Comparison of ENCODE assay signal across 8 cellular contexts in genomic region chr20:38446441-38447209, GRCh38. TPM values are rescaled to one million over a fixed set of nuclear protein-coding genes. Genes with fewer than 3 reads are reported as not detected.
DNase-seq lines count a peak whose midpoint lies in the region; ATAC-seq and TF ChIP-seq lines count a peak whose summit lies in the region.

No MANE protein-coding gene starts in this region.

- TF ChIP-seq POLR2A in spleen (IDR thresholded peaks at IDR 0.05), result peak; percentile 33 to 84 (median 70)

- TF ChIP-seq CTCF in AG09309 (IDR thresholded peaks at IDR 0.05; ENCODE audit: control insufficient read depth, insufficient read depth, low read depth, low read length, missing control alignments) (peak; percentile 95), spleen (IDR thresholded peaks at IDR 0.05 in 8 of 11, conservative IDR thresholded peaks at IDR 0.05 in 3 of 11) (peak; percentile 91 to 99 (median 97))

- peaks cover 12 to 33% (median 20%) of the 10 kb centered on the region in 6 donors for H3K4me1 ChIP-seq in spleen

- ATAC-seq in GM19023 (IDR thresholded peaks at IDR 0.05; ENCODE audit: unreplicated experiment) (peak; percentile 81), HG03280 (IDR thresholded peaks at IDR 0.05; ENCODE audit: unreplicated experiment) (peak; percentile 88)

- H3K4me3 ChIP-seq in AG09309 (ENCODE audit: control insufficient read depth, low read depth, low read length) (peak overlapping the region; percentile 76), spleen (peak overlapping the region; percentile 55 to 91 (median 78))

- DNase-seq in AG09309 (ENCODE audit: low read depth), result peak; percentile 83
- peak; percentile 97 for DNase-seq in NCI-H345 (lab: John Stamatoyannopoulos, UW)
- DNase-seq in activated CD4-positive, CD25-positive, alpha-beta regulatory T cell (lab: John Stamatoyannopoulos, UW), result peak; percentile 85 to 93 (median 88)
- DNase-seq in central memory CD4-positive, alpha-beta T cell, result peak; percentile 89
- DNase-seq in iris pigment epithelial cell (ENCODE audit: low read depth), result peak; percentile 95
- DNase-seq in spleen, result peak; percentile 98

- no peaks in the 10 kb centered on the region for H3K27me3 ChIP-seq in spleen (replicated peaks in 1 of 7)

- H3K27ac ChIP-seq in spleen, result peak overlapping the region; percentile 78 to 91 (median 86)

- peaks cover 0 to 35% (median 12%) of the 10 kb centered on the region in 6 donors for H3K36me3 ChIP-seq in spleen

- intact Hi-C loops in spleen (cut with DNase I; ENCODE audit: low total_unique reads), result no loop called here

- H3K9me3 ChIP-seq in spleen, result no peaks in the 10 kb centered on the region

- WGBS in spleen, 5 donors, result 1 to 5% (median 1%) methylated on average over 22 to 56 of the region's 56 CpGs

RNA-seq across cellular contexts. Expression of gene SNHG17, which starts 11.5 kb away (rescaled TPM):
- 10 to 100 TPM; 28.7 to 56.1 (median 33.7) TPM for total RNA-seq in spleen
- polyA plus RNA-seq in spleen, result 10 to 100 TPM; 42.0 to 58.0 (median 47.0) TPM

RNA-seq across cellular contexts. Expression of gene RALGAPB, which starts 26.0 kb away (rescaled TPM):
- 10 to 100 TPM; 34.1 to 62.5 (median 49.3) TPM for total RNA-seq in spleen
- 10 to 100 TPM in 1 of 3 donors, 1 to 10 TPM in 2; 6.8 to 10.2 (median 9.1) TPM for polyA plus RNA-seq in spleen

Comparison
In these comparisons a context has a peak if more than half of its experiments do, and no peak if none do; other contexts are left out.
1. Peak in every context shown above with its lines: DNase-seq, ATAC-seq, H3K4me3 ChIP-seq and H3K27ac ChIP-seq.